ENCODE assay signal across 25 cellular contexts in the genomic region with DNA sequence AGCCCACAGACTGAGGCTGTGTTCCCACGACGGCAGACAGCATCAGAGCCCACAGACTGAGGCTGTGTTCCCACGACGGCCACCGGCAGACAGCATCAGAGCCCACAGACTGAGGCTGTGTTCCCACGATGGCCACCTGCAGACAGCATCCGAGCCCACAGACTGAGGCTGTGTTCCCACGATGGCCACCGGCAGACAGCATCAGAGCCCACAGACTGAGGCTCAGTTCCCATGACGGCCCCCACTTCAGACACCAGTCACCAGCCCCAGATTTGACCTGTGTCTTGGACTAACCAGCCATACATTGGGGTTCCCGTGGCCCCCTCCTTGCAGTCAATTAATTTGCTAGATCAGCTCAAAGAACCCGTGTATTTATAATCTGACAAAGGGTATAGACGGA. TPM values are rescaled to one million over a fixed set of nuclear protein-coding genes. Genes with fewer than 3 reads are reported as not detected.
DNase-seq lines count a peak whose midpoint lies in the region; ATAC-seq and TF ChIP-seq lines count a peak whose summit lies in the region.
"Had no signal": no experiment of that assay in that cellular context is flagged by ENCODE, and none has a peak within 500 bp of the region (broad histone marks: within the 10 kb centered on the region; RNA-seq: fewer than 3 reads in every experiment).

No MANE protein-coding gene starts in this region.

- no peaks in the 10 kb centered on the region for H3K9me3 Mint-ChIP-seq in activated CD8-positive, alpha-beta memory T cell treated with anti-CD3 and anti-CD28 coated beads, Interleukin-2, amount 10 ng/mL, durations not matched to agents 7 days and 5 days (ENCODE audit: low read depth)
- peaks cover 14% of the 10 kb centered on the region for H3K9me3 Mint-ChIP-seq in osteocyte (ENCODE audit: unreplicated experiment)

- no peak overlapping the region for H3K4me3 ChIP-seq in coronary artery
- H3K4me3 ChIP-seq: K562 had no signal

- H3K36me3 Mint-ChIP-seq in activated CD8-positive, alpha-beta memory T cell treated with anti-CD3 and anti-CD28 coated beads, Interleukin-2, amount 10 ng/mL, durations not matched to agents 7 days and 5 days, result no peaks in the 10 kb centered on the region
- H3K36me3 Mint-ChIP-seq in osteocyte (ENCODE audit: unreplicated experiment), result no peaks in the 10 kb centered on the region

- H3K27me3 Mint-ChIP-seq in activated CD8-positive, alpha-beta memory T cell treated with anti-CD3 and anti-CD28 coated beads, Interleukin-2, amount 10 ng/mL, durations not matched to agents 7 days and 5 days, result peaks cover 18% of the 10 kb centered on the region
- H3K27me3 Mint-ChIP-seq in osteocyte (ENCODE audit: unreplicated experiment), result no peaks in the 10 kb centered on the region

- no peaks in the 10 kb centered on the region for H3K4me1 Mint-ChIP-seq in activated CD8-positive, alpha-beta memory T cell treated with anti-CD3 and anti-CD28 coated beads, Interleukin-2, amount 10 ng/mL, durations not matched to agents 7 days and 5 days
- H3K4me1 Mint-ChIP-seq in osteocyte (ENCODE audit: unreplicated experiment), result no peaks in the 10 kb centered on the region

- CTCF ChIA-PET in activated CD8-positive, alpha-beta memory T cell treated with anti-CD3 and anti-CD28 coated beads, Interleukin-2, amount 10 ng/mL, durations not matched to agents 7 days and 5 days (lab: Charles Lee), result no interaction called here

- H3K27ac ChIP-seq in coronary artery, result no peak overlapping the region
- H3K27ac ChIP-seq: RWPE1 had no signal

- no peak overlapping the region for H3K27ac Mint-ChIP-seq in activated CD8-positive, alpha-beta memory T cell treated with anti-CD3 and anti-CD28 coated beads, Interleukin-2, amount 10 ng/mL, durations not matched to agents 7 days and 5 days
- H3K27ac Mint-ChIP-seq in osteocyte (ENCODE audit: unreplicated experiment), result no peak overlapping the region
- H3K27ac Mint-ChIP-seq: CD4-positive, alpha-beta memory T cell had no signal

- H3K4me3 Mint-ChIP-seq in activated CD8-positive, alpha-beta memory T cell treated with anti-CD3 and anti-CD28 coated beads, Interleukin-2, amount 10 ng/mL, durations not matched to agents 7 days and 5 days, result no peak overlapping the region
- H3K4me3 Mint-ChIP-seq in osteocyte (ENCODE audit: unreplicated experiment), result no peak overlapping the region
- H3K4me3 Mint-ChIP-seq: CD4-positive, alpha-beta memory T cell had no signal

- TF ChIP-seq CTCF in coronary artery (IDR thresholded peaks at IDR 0.05) (no peak), osteocyte (IDR thresholded peaks at IDR 0.05) (no peak)

- DNase-seq in activated CD8-positive, alpha-beta memory T cell treated with anti-CD3 and anti-CD28 coated beads, Interleukin-2, amount 10 ng/mL, durations not matched to agents 7 days and 5 days, result peak; percentile 5
- no peak for DNase-seq in activated CD8-positive, alpha-beta memory T cell treated with anti-CD3 and anti-CD28 coated beads, Interleukin-2, amount 50 U/mL, for 48 hours
- peak; percentile 58 for DNase-seq in coronary artery (ENCODE audit: low spot score)
- peak; percentile 77 for DNase-seq in osteocyte (ENCODE audit: extremely low spot score, unreplicated experiment)
- no peak for DNase-seq in HuH-7.5 (ENCODE audit: low spot score)
- DNase-seq: 8988T; CD4-positive, alpha-beta memory T cell; COR-L47; DMS53; MM.1S; NCI-H1048; NCI-H1694 treated with DMSO at 0.1 percent for 48 hours; NCI-H2081; NCI-H2227 treated with DMSO at 0.1 percent for 48 hours; NCI-H510A; SHP77 had no signal

- ATAC-seq in activated CD8-positive, alpha-beta memory T cell treated with anti-CD3 and anti-CD28 coated beads, Interleukin-2, amount 10 ng/mL, durations not matched to agents 7 days and 5 days, result no peak
- ATAC-seq in GM21390 (IDR thresholded peaks at IDR 0.05; ENCODE audit: unreplicated experiment) (no peak), GM21723 (IDR thresholded peaks at IDR 0.05; ENCODE audit: unreplicated experiment) (no peak), HG02678 (IDR thresholded peaks at IDR 0.05; ENCODE audit: unreplicated experiment) (no peak)
- ATAC-seq: HepG2 had no signal

RNA-seq across cellular contexts. Expression of gene SNTG2, which starts 57.8 kb away (rescaled TPM):
- 1 to 10 TPM in 1 of 2 experiments, under 1 TPM in 1; 0.37 to 1.6 TPM for total RNA-seq in activated CD8-positive, alpha-beta memory T cell treated with anti-CD3 and anti-CD28 coated beads, Interleukin-2, amount 10 ng/mL, durations not matched to agents 7 days and 5 days
- not detected in 2 replicates for total RNA-seq in osteocyte
- total RNA-seq: HepG2, HT-29, K562, OCI-LY7, SK-MEL-5 had no signal

Comparison
In these comparisons a context has a peak if more than half of its experiments do, and no peak if none do; other contexts are left out.
1. DNase-seq: peak in activated CD8-positive, alpha-beta memory T cell treated with anti-CD3 and anti-CD28 coated beads, Interleukin-2, amount 10 ng/mL, durations not matched to agents 7 days and 5 days (single experiment), coronary artery (single experiment) and osteocyte (single experiment); none in activated CD8-positive, alpha-beta memory T cell treated with anti-CD3 and anti-CD28 coated beads, Interleukin-2, amount 50 U/mL, for 48 hours (single experiment) and HuH-7.5 (single experiment).